11 cellular contexts compared by ENCODE assay signal in the genomic region with DNA sequence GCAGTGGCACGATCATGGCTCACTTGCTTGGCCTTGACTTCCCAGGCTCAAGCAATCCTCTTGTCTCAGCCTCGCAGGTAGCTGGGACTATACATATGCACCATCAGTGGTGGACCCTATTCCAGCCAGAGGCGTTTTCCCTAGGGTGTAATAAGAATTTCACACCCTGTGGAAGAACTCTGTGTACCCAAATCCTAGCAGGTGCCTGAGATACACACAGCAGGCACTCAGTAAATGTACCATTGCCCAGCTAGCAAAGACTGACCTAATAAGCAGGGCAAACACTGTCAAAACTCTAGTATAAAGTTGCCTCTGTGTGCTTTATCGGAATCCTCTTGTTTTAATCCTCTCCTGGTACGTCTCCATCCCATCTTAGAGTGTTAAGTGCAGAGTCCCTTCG. TPM values are rescaled to one million over a fixed set of nuclear protein-coding genes. Genes with fewer than 3 reads are reported as not detected.
"Had no signal": no experiment of that assay in that cellular context is flagged by ENCODE, and none has a peak within 500 bp of the region (broad histone marks: within the 10 kb centered on the region; RNA-seq: fewer than 3 reads in every experiment).

No MANE protein-coding gene starts in this region.

- H3K4me3 ChIP-seq: smooth muscle cell had no signal

- H3K9me3 ChIP-seq: SK-N-SH had no signal

- H3K9ac ChIP-seq: SK-N-SH had no signal

- H3K27ac ChIP-seq: WERI-Rb-1 had no signal

- DNase-seq: activated CD4-positive, alpha-beta T cell treated with anti-CD3 and anti-CD28 coated beads for 4 hours; activated naive CD4-positive, alpha-beta T cell treated with anti-CD3 and anti-CD28 coated beads, Interleukin-2, amount 10 ng/mL, durations not matched to agents 7 days and 5 days; endodermal cell; immature natural killer cell; nephron progenitor cell; SK-N-SH; T-helper 1 cell; trophoblast cell had no signal

RNA-seq across cellular contexts. Expression of a gene that starts 33.7 kb away (rescaled TPM):
- total RNA-seq: osteoblast had no signal
- polyA plus RNA-seq: immature natural killer cell had no signal
